Comparison of ENCODE assay signal across 29 cellular contexts in genomic region chr9:73539881-73540280, GRCh38.
"Had no signal": no experiment of that assay in that cellular context is flagged by ENCODE, and none has a peak within 500 bp of the region (broad histone marks: within the 10 kb centered on the region; RNA-seq: fewer than 3 reads in every experiment).

No MANE protein-coding gene starts in this region.

- H3K4me3 ChIP-seq: left ventricle myocardium inferior, lung, pancreas, prostate gland, skin epidermis, spleen, suprapubic skin, thoracic aorta, tibial artery, upper lobe of right lung had no signal

- DNase-seq: head of caudate nucleus; hippocampal formation; immature natural killer cell; kidney; left colon; left ventricle myocardium inferior; naive B cell; natural killer cell; nephron progenitor cell; nucleus accumbens; pancreas; posterior cingulate gyrus; retina; right cardiac atrium; spleen; stimulated activated CD4-positive, alpha-beta T cell treated with anti-CD3 and anti-CD28 coated beads, Interleukin-4, amount 100 ng/mL, for 24 hours; stimulated activated naive CD4-positive, alpha-beta T cell; tibial artery; trophoblast cell; upper lobe of right lung had no signal

- H3K27ac Mint-ChIP-seq: immature natural killer cell; mesothelial cell of epicardium; naive B cell; natural killer cell; nephron progenitor cell; stimulated activated effector memory CD8-positive, alpha-beta T cell treated with anti-CD3 and anti-CD28 coated beads, Interleukin-12 subunit alpha, Interleukin-12 subunit beta, amount 100 ng/mL, for 72 hours; stimulated activated naive CD8-positive, alpha-beta T cell treated with anti-CD3 and anti-CD28 coated beads, Interleukin-15, Interleukin-2, amounts not matched to agents 100 ng/mL and 50 ng/mL, for 24 hours had no signal

- H3K36me3 ChIP-seq: left ventricle myocardium inferior, pancreas, prostate gland, spleen, suprapubic skin, thoracic aorta, tibial artery, upper lobe of right lung had no signal

- H3K27me3 ChIP-seq: pancreas, spleen, suprapubic skin, tibial artery, upper lobe of right lung had no signal

- H3K27ac ChIP-seq: left ventricle myocardium inferior, pancreas, prostate gland, skin epidermis, spleen, suprapubic skin, thoracic aorta, tibial artery, upper lobe of right lung had no signal

- H3K9me3 ChIP-seq: left ventricle myocardium inferior, pancreas, prostate gland, suprapubic skin, thoracic aorta, tibial artery, upper lobe of right lung had no signal

- H3K36me3 Mint-ChIP-seq: immature natural killer cell; mesothelial cell of epicardium; naive B cell; natural killer cell; stimulated activated effector memory CD8-positive, alpha-beta T cell treated with anti-CD3 and anti-CD28 coated beads, Interleukin-12 subunit alpha, Interleukin-12 subunit beta, amount 100 ng/mL, for 72 hours had no signal

- H3K9me3 Mint-ChIP-seq: mesothelial cell of epicardium; nephron progenitor cell; stimulated activated effector memory CD8-positive, alpha-beta T cell treated with anti-CD3 and anti-CD28 coated beads, Interleukin-12 subunit alpha, Interleukin-12 subunit beta, amount 100 ng/mL, for 72 hours had no signal

- H3K4me1 ChIP-seq: left ventricle myocardium inferior, pancreas, prostate gland, spleen, suprapubic skin, tibial artery, upper lobe of right lung had no signal

- H3K4me3 Mint-ChIP-seq: immature natural killer cell; mesothelial cell of epicardium; naive B cell; natural killer cell; nephron progenitor cell; stimulated activated effector memory CD8-positive, alpha-beta T cell treated with anti-CD3 and anti-CD28 coated beads, Interleukin-12 subunit alpha, Interleukin-12 subunit beta, amount 100 ng/mL, for 72 hours; stimulated activated naive CD8-positive, alpha-beta T cell treated with anti-CD3 and anti-CD28 coated beads, Interleukin-15, Interleukin-2, amounts not matched to agents 100 ng/mL and 50 ng/mL, for 24 hours had no signal

- ATAC-seq: left colon; natural killer cell; pancreas; right cardiac atrium; sciatic nerve; stimulated activated effector memory CD8-positive, alpha-beta T cell treated with anti-CD3 and anti-CD28 coated beads, Interleukin-12 subunit alpha, Interleukin-12 subunit beta, amount 100 ng/mL, for 72 hours; upper lobe of right lung had no signal

- H3K4me1 Mint-ChIP-seq: immature natural killer cell; naive B cell; natural killer cell; nephron progenitor cell; stimulated activated effector memory CD8-positive, alpha-beta T cell treated with anti-CD3 and anti-CD28 coated beads, Interleukin-12 subunit alpha, Interleukin-12 subunit beta, amount 100 ng/mL, for 72 hours had no signal

- H3K27me3 Mint-ChIP-seq: naive B cell; stimulated activated naive CD8-positive, alpha-beta T cell treated with anti-CD3 and anti-CD28 coated beads, Interleukin-15, Interleukin-2, amounts not matched to agents 100 ng/mL and 50 ng/mL, for 24 hours had no signal
